ENCODE assay signal across 8 cellular contexts in the genomic region with DNA sequence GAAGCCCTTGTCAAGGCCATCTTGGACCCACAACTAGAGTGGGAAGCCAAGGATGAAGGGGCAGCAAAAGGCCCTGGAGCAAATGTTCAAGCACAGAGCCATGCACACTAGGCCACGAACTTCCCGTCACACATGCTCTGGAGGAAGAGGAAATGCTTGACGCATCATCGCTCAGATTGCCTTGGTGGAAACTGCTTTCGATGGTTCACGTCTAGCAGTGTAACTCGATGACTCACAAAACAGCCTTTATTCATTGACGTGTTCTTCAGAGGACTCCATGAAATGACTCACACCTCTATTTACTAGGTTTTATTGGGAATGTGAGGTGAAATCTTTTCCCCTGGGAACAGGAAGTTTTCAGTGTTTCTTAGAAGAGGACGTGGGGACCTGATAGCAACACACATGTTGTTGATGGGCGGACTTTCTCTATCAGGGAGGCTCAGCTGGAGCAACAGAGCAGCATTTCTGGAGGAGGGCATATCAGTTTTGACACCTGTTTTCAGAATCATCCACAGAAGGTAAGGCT.
A peak's percentile ranks its signal among the peaks of the same experiment; 100 is the strongest.
DNase-seq lines count a peak whose midpoint lies in the region; ATAC-seq and TF ChIP-seq lines count a peak whose summit lies in the region.

No MANE protein-coding gene starts in this region.

- peaks cover 5% of the 10 kb centered on the region for H3K27me3 Mint-ChIP-seq in activated CD4-positive, alpha-beta T cell treated with anti-CD3 and anti-CD28 coated beads, Interleukin-2, amount 10 ng/mL, durations not matched to agents 24 days and 14 days

- no peak overlapping the region for H3K4me2 ChIP-seq in GM23248 (ENCODE audit: unreplicated experiment)

- H3K4me1 Mint-ChIP-seq in activated CD4-positive, alpha-beta T cell treated with anti-CD3 and anti-CD28 coated beads, Interleukin-2, amount 10 ng/mL, durations not matched to agents 24 days and 14 days, result peaks cover 14% of the 10 kb centered on the region

- H3K27ac Mint-ChIP-seq in activated CD4-positive, alpha-beta T cell treated with anti-CD3 and anti-CD28 coated beads, Interleukin-2, amount 10 ng/mL, durations not matched to agents 24 days and 14 days, result peak overlapping the region; percentile 90

- DNase-seq in 8988T (peak; percentile 49), GM23248 (peak; percentile 96), right cardiac atrium (peak in 1 of 3 donors; percentile 33), GM13977 (ENCODE audit: low spot score) (no peak), DMS114 treated with DMSO at 0.1 percent for 48 hours (lab: John Stamatoyannopoulos, UW; ENCODE audit: unreplicated experiment) (no peak), WERI-Rb-1 (no peak)
- DNase-seq in activated CD4-positive, alpha-beta T cell treated with anti-CD3 and anti-CD28 coated beads, Interleukin-2, amount 10 ng/mL, durations not matched to agents 24 days and 14 days, result peak; percentile 72

- no peak for TF ChIP-seq CTCF in GM13977 (IDR thresholded peaks at IDR 0.05; ENCODE audit: extremely low read depth, insufficient read depth, missing control alignments)
- no peak for TF ChIP-seq CTCF in WERI-Rb-1 (IDR thresholded peaks at IDR 0.05; ENCODE audit: low read depth, low read length)

- in situ Hi-C loops in GM23248 (cut with MboI), result no loop called here
- in situ Hi-C loops in GM13977 (cut with MboI; ENCODE audit: low pct_unique_long_range_greater_than_20kb, low sequenced_read_pairs, unreplicated experiment), result no loop called here

- H3K4me3 ChIP-seq in GM23248, result no peak overlapping the region
- no peak overlapping the region for H3K4me3 ChIP-seq in right cardiac atrium (ENCODE audit: low read length)
- H3K4me3 ChIP-seq in WERI-Rb-1 (ENCODE audit: low read depth, low read length), result no peak overlapping the region

- H3F3A ChIP-seq in GM23248 (ENCODE audit: insufficient read depth), result 0 out of 2 replicates have a peak, but pooled peaks cover 4% of the 10 kb centered on the region

- no peak overlapping the region for H3K9ac ChIP-seq in GM23248

- intact Hi-C loops in activated CD4-positive, alpha-beta T cell treated with anti-CD3 and anti-CD28 coated beads, Interleukin-2, amount 10 ng/mL, durations not matched to agents 24 days and 14 days (cut with micrococcal nuclease), result loop anchor here (2.0 kb wide), 1 partner anchor 36 kb away; no protein-coding TSS in a partner anchor
- intact Hi-C loops in right cardiac atrium (cut with DNase I), result no loop called here

- H3K27ac ChIP-seq in GM23248, result peak overlapping the region; percentile 60
- no peak overlapping the region for H3K27ac ChIP-seq in right cardiac atrium (ENCODE audit: low read length)
- H3K27ac ChIP-seq in WERI-Rb-1, result no peak overlapping the region

- H3K9me3 ChIP-seq in GM23248 (ENCODE audit: low read depth) (no peaks in the 10 kb centered on the region), right cardiac atrium (ENCODE audit: control insufficient read depth, low read length) (no peaks in the 10 kb centered on the region), WERI-Rb-1 (ENCODE audit: severe bottlenecking) (no peaks in the 10 kb centered on the region)

- ATAC-seq in right cardiac atrium (peak; percentile 36 to 79), HG03135 (IDR thresholded peaks at IDR 0.05; ENCODE audit: unreplicated experiment) (no peak)

- H3K9me2 ChIP-seq in GM23248 (ENCODE audit: insufficient read depth), result no peaks in the 10 kb centered on the region

- H3K4me1 ChIP-seq in GM23248 (ENCODE audit: insufficient read depth) (0 out of 2 replicates have a peak, but pooled peaks cover 3% of the 10 kb centered on the region), right cardiac atrium (ENCODE audit: control insufficient read depth, insufficient read depth, low read length) (no peaks in the 10 kb centered on the region)

- peaks cover 2% of the 10 kb centered on the region for H3K36me3 Mint-ChIP-seq in activated CD4-positive, alpha-beta T cell treated with anti-CD3 and anti-CD28 coated beads, Interleukin-2, amount 10 ng/mL, durations not matched to agents 24 days and 14 days (ENCODE audit: low read depth)

- peak overlapping the region; percentile 40 for H2AFZ ChIP-seq in GM23248

- no peaks in the 10 kb centered on the region for H4K20me1 ChIP-seq in GM23248 (ENCODE audit: insufficient read depth)

- H3K79me2 ChIP-seq in GM23248 (ENCODE audit: insufficient read depth), result no peaks in the 10 kb centered on the region

- H3K27me3 ChIP-seq in GM23248 (replicated peaks; ENCODE audit: insufficient read depth), result no peaks in the 10 kb centered on the region
- H3K27me3 ChIP-seq in right cardiac atrium (ENCODE audit: control insufficient read depth, insufficient read depth), result no peaks in the 10 kb centered on the region
- no peaks in the 10 kb centered on the region for H3K27me3 ChIP-seq in WERI-Rb-1 (ENCODE audit: insufficient read depth, low read depth, severe bottlenecking)

- 14 to 21% methylated on average over 10 of the region's 10 CpGs for WGBS in GM23248 (ENCODE audit: low coverage in 1 of 2, low lambda C conversion rate in 2 of 2, missing lambda C conversion rate in 2 of 2), 2 experiments
- WGBS in right cardiac atrium, result 63% methylated on average over 10 of the region's 10 CpGs

- peaks cover 18% of the 10 kb centered on the region for H3K9me3 Mint-ChIP-seq in activated CD4-positive, alpha-beta T cell treated with anti-CD3 and anti-CD28 coated beads, Interleukin-2, amount 10 ng/mL, durations not matched to agents 24 days and 14 days

- H3K36me3 ChIP-seq in GM23248 (ENCODE audit: low read depth), result no peaks in the 10 kb centered on the region
- no peaks in the 10 kb centered on the region for H3K36me3 ChIP-seq in WERI-Rb-1

- H3K4me3 Mint-ChIP-seq in activated CD4-positive, alpha-beta T cell treated with anti-CD3 and anti-CD28 coated beads, Interleukin-2, amount 10 ng/mL, durations not matched to agents 24 days and 14 days, result no peak overlapping the region

Comparison
In these comparisons a context has a peak if more than half of its experiments do, and no peak if none do; other contexts are left out.
1. DNase-seq: peak in 8988T (single experiment), GM23248 (single experiment) and activated CD4-positive, alpha-beta T cell treated with anti-CD3 and anti-CD28 coated beads, Interleukin-2, amount 10 ng/mL, durations not matched to agents 24 days and 14 days (single experiment); none in GM13977 (single experiment), DMS114 treated with DMSO at 0.1 percent for 48 hours (single experiment) and WERI-Rb-1 (single experiment).